34 cellular contexts compared by ENCODE assay signal in the genomic region with DNA sequence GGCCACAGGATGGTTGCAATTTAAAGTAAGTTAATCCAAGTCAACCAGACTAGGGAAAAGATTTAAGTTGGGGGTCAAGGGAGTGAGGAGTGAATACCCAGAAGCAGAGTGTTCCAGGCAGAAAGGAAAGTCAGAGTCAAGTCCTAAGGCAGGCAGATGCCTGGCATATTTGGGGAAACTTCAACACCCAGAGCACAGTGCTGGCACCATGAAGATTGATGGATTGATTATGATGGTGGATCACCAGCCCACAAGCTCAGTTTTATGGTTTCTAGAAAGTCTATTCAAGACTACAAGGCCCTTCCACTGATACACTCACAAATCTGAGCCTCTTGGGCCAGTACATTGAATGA.
"Had no signal": no experiment of that assay in that cellular context is flagged by ENCODE, and none has a peak within 500 bp of the region (broad histone marks: within the 10 kb centered on the region; RNA-seq: fewer than 3 reads in every experiment).

No MANE protein-coding gene starts in this region.

- H3K9me3 ChIP-seq: ascending aorta, colonic mucosa, pancreas, prostate gland, thyroid gland, upper lobe of left lung, vagina had no signal

- H3K4me1 ChIP-seq: ascending aorta, colonic mucosa had no signal

- H3K27me3 ChIP-seq: ascending aorta, cardiac muscle cell, colonic mucosa, pancreas, thyroid gland, upper lobe of left lung, vagina had no signal

- H3K4me3 ChIP-seq: ascending aorta, cardiac muscle cell, colonic mucosa, pancreas, prostate gland, smooth muscle cell, thyroid gland, upper lobe of left lung, vagina had no signal

- ATAC-seq: activated CD4-positive, alpha-beta T cell treated with anti-CD3 and anti-CD28 coated beads for 36 hours; naive thymus-derived CD8-positive, alpha-beta T cell; pancreas; stimulated activated memory B cell treated with anti-CD40 and anti-IgM and Interleukin-4, amounts not matched to agents 10 μg/mL and 1 μg/mL and 100 μg/mL, for 72 hours; stimulated activated naive CD8-positive, alpha-beta T cell treated with anti-CD3 and anti-CD28 coated beads, Interleukin-15, amount 100 ng/mL, for 72 hours had no signal

- H3K4me3 Mint-ChIP-seq: activated CD4-positive, alpha-beta T cell treated with anti-CD3 and anti-CD28 coated beads for 36 hours; activated naive CD4-positive, alpha-beta T cell treated with anti-CD3 and anti-CD28 coated beads for 36 hours; activated naive CD8-positive, alpha-beta T cell treated with anti-CD3 and anti-CD28 coated beads for 36 hours; activated T-helper 1 cell treated with anti-CD3 and anti-CD28 coated beads, Interleukin-12 subunit alpha, Interleukin-12 subunit beta, Interleukin-2, Interleukin-4 antibody, amounts not matched to agents 30 ng/mL and 10 ng/mL and 1 ng/mL, durations not matched to agents 14 hours and 24 hours and 36 hours; brain; naive thymus-derived CD8-positive, alpha-beta T cell; neural crest cell; stimulated activated memory B cell treated with anti-CD40 and anti-IgM and Interleukin-4, amounts not matched to agents 10 μg/mL and 1 μg/mL and 100 μg/mL, for 72 hours; stimulated activated naive CD8-positive, alpha-beta T cell treated with anti-CD3 and anti-CD28 coated beads, Interleukin-15, amount 100 ng/mL, for 72 hours had no signal

- H3K27me3 Mint-ChIP-seq: stimulated activated memory B cell treated with anti-CD40 and anti-IgM and Interleukin-4, amounts not matched to agents 10 μg/mL and 1 μg/mL and 100 μg/mL, for 72 hours; stimulated activated naive CD8-positive, alpha-beta T cell treated with anti-CD3 and anti-CD28 coated beads, Interleukin-15, amount 100 ng/mL, for 72 hours had no signal

- H3K4me1 Mint-ChIP-seq: neural crest cell had no signal

- H3K36me3 ChIP-seq: ascending aorta, cardiac muscle cell, colonic mucosa, pancreas, prostate gland, thyroid gland, upper lobe of left lung, vagina had no signal

- H3K27ac ChIP-seq: ascending aorta, cardiac muscle cell, colonic mucosa, pancreas, prostate gland, thyroid gland, upper lobe of left lung, vagina had no signal

- H3K4me2 ChIP-seq: smooth muscle cell had no signal

- H3K27ac Mint-ChIP-seq: activated CD4-positive, alpha-beta T cell treated with anti-CD3 and anti-CD28 coated beads for 36 hours; activated naive CD4-positive, alpha-beta T cell treated with anti-CD3 and anti-CD28 coated beads for 36 hours; activated naive CD8-positive, alpha-beta T cell treated with anti-CD3 and anti-CD28 coated beads for 36 hours; activated T-helper 1 cell treated with anti-CD3 and anti-CD28 coated beads, Interleukin-12 subunit alpha, Interleukin-12 subunit beta, Interleukin-2, Interleukin-4 antibody, amounts not matched to agents 30 ng/mL and 10 ng/mL and 1 ng/mL, durations not matched to agents 14 hours and 24 hours and 36 hours; brain; stimulated activated memory B cell treated with anti-CD40 and anti-IgM and Interleukin-4, amounts not matched to agents 10 μg/mL and 1 μg/mL and 100 μg/mL, for 72 hours; stimulated activated naive CD8-positive, alpha-beta T cell treated with anti-CD3 and anti-CD28 coated beads, Interleukin-15, amount 100 ng/mL, for 72 hours had no signal

- DNase-seq: activated CD4-positive, alpha-beta T cell treated with anti-CD3 and anti-CD28 coated beads for 36 hours; activated CD4-positive, CD25-positive, alpha-beta regulatory T cell; activated CD8-positive, alpha-beta memory T cell treated with anti-CD3 and anti-CD28 coated beads, Interleukin-2, amount 50 U/mL, for 4 hours; activated effector memory CD4-positive, alpha-beta T cell treated with anti-CD3 and anti-CD28 coated beads, Interleukin-2, amount 50 U/mL, for 16 hours; activated naive CD4-positive, alpha-beta T cell treated with anti-CD3 and anti-CD28 coated beads for 36 hours; activated naive CD8-positive, alpha-beta T cell treated with anti-CD3 and anti-CD28 coated beads for 36 hours; activated T-cell treated with anti-CD3 and anti-CD28 coated beads, Interleukin-2, amount 50 U/mL, for 1 hour; cerebellar nuclear complex; colonic mucosa; effector CD8-positive, alpha-beta T cell; head of caudate nucleus; islet precursor cell; midbrain; naive thymus-derived CD8-positive, alpha-beta T cell; nucleus accumbens; pancreas; retina; stimulated activated CD4-positive, alpha-beta T cell treated with anti-CD3 and anti-CD28 coated beads, Interleukin-1b, Interleukin-23, amount 100 ng/mL, for 48 hours; stimulated activated CD4-positive, alpha-beta T cell treated with anti-CD3 and anti-CD28 coated beads, Interleukin-4, amount 100 ng/mL, for 4 hours; stimulated activated CD8-positive, alpha-beta memory T cell treated with anti-CD3 and anti-CD28 coated beads, Interleukin-4, amount 100 ng/mL, for 48 hours; stimulated activated naive CD8-positive, alpha-beta T cell treated with anti-CD3 and anti-CD28 coated beads, Interleukin-15, amount 100 ng/mL, for 72 hours; substantia nigra; T-helper 2 cell; thyroid gland; upper lobe of left lung had no signal

- H3K9me3 Mint-ChIP-seq: activated naive CD4-positive, alpha-beta T cell treated with anti-CD3 and anti-CD28 coated beads for 36 hours; activated T-helper 1 cell treated with anti-CD3 and anti-CD28 coated beads, Interleukin-12 subunit alpha, Interleukin-12 subunit beta, Interleukin-2, Interleukin-4 antibody, amounts not matched to agents 30 ng/mL and 10 ng/mL and 1 ng/mL, durations not matched to agents 14 hours and 24 hours and 36 hours; naive thymus-derived CD8-positive, alpha-beta T cell; neural crest cell; stimulated activated memory B cell treated with anti-CD40 and anti-IgM and Interleukin-4, amounts not matched to agents 10 μg/mL and 1 μg/mL and 100 μg/mL, for 72 hours; stimulated activated naive CD8-positive, alpha-beta T cell treated with anti-CD3 and anti-CD28 coated beads, Interleukin-15, amount 100 ng/mL, for 72 hours had no signal
